8 cellular contexts compared by ENCODE assay signal in the genomic region with DNA sequence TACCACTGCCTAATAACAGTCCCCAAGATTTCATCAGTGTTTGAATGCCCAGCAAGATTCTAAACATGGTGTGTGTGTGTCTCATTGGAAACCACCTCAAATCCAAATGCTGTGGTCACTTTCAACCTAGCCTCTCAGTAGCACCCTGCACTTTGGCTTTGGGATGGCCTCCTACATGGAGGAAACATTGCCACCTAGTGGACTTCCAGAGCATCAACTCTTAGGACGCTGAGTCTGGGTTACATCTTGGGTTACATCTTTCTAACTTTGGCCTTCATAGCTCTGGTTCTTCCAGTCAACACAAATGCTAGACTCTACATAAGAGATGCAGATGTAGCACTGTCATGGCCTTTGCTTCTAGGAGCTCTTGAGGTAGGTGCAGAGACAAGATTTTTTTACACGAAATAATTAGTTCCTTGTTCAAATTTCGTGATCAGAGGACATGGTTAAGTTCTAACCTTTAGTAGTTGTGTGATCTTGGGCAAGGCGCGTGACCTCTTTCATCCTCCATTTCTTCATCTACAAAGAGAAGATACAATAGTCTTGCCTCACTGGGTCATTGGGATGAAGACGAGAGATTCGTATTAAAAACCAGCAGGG.
A peak's percentile ranks its signal among the peaks of the same experiment; 100 is the strongest.
DNase-seq lines count a peak whose midpoint lies in the region; ATAC-seq and TF ChIP-seq lines count a peak whose summit lies in the region.

No MANE protein-coding gene starts in this region.

- H3K36me3 Mint-ChIP-seq in stimulated activated naive B cell treated with anti-CD40 and anti-IgM and Interleukin-4, amounts not matched to agents 10 μg/mL and 1 μg/mL and 100 μg/mL, for 72 hours = no peaks in the 10 kb centered on the region

- no peak overlapping the region for H3K4me3 ChIP-seq in astrocyte of the spinal cord (ENCODE audit: low read depth, low read length)

- no peak overlapping the region for H3K4me3 Mint-ChIP-seq in stimulated activated naive B cell treated with anti-CD40 and anti-IgM and Interleukin-4, amounts not matched to agents 10 μg/mL and 1 μg/mL and 100 μg/mL, for 72 hours

- H3K27ac Mint-ChIP-seq in stimulated activated naive B cell treated with anti-CD40 and anti-IgM and Interleukin-4, amounts not matched to agents 10 μg/mL and 1 μg/mL and 100 μg/mL, for 72 hours = no peak overlapping the region

- ATAC-seq in HG03342 (IDR thresholded peaks at IDR 0.05; ENCODE audit: unreplicated experiment) = peak; percentile 58
- ATAC-seq in stimulated activated naive B cell treated with anti-CD40 and anti-IgM and Interleukin-4, amounts not matched to agents 10 μg/mL and 1 μg/mL and 100 μg/mL, for 72 hours (replicated peaks) = peak; percentile 77 to 86
- no peak for ATAC-seq in HG03432 (IDR thresholded peaks at IDR 0.05; ENCODE audit: unreplicated experiment)

- H3K4me1 Mint-ChIP-seq in stimulated activated naive B cell treated with anti-CD40 and anti-IgM and Interleukin-4, amounts not matched to agents 10 μg/mL and 1 μg/mL and 100 μg/mL, for 72 hours = no peaks in the 10 kb centered on the region

- peak; percentile 87 for TF ChIP-seq CTCF in astrocyte of the spinal cord (IDR thresholded peaks at IDR 0.05; ENCODE audit: low read depth, low read length)

- H3K27me3 Mint-ChIP-seq in stimulated activated naive B cell treated with anti-CD40 and anti-IgM and Interleukin-4, amounts not matched to agents 10 μg/mL and 1 μg/mL and 100 μg/mL, for 72 hours = peaks cover 23 to 29% of the 10 kb centered on the region in 2 donors

- no peaks in the 10 kb centered on the region for H3K9me3 Mint-ChIP-seq in stimulated activated naive B cell treated with anti-CD40 and anti-IgM and Interleukin-4, amounts not matched to agents 10 μg/mL and 1 μg/mL and 100 μg/mL, for 72 hours

- DNase-seq in SKM-1 treated with dmso at 0.1 percent for 144 hours (lab: John Stamatoyannopoulos, UW; ENCODE audit: unreplicated experiment) (peak; percentile 9), SKM-1 (lab: John Stamatoyannopoulos, UW; ENCODE audit: unreplicated experiment) (no peak), NCI-H748 treated with DMSO at 0.1 percent for 48 hours (lab: John Stamatoyannopoulos, UW) (peak; percentile 39), astrocyte of the spinal cord (ENCODE audit: low read depth, low spot score) (peak; percentile 52), iPS-NIHi11 (ENCODE audit: low spot score) (peak; percentile 85)
- peak; percentile 9 for DNase-seq in stimulated activated naive B cell treated with anti-CD40 and anti-IgM and Interleukin-4, amounts not matched to agents 10 μg/mL and 1 μg/mL and 100 μg/mL, for 72 hours

- in situ Hi-C loops in astrocyte of the spinal cord (cut with HindIII; ENCODE audit: low sequenced_read_pairs) = no loop called here
